ENCODE assay signal across 4 cellular contexts in genomic region chr10:69251417-69251816, GRCh38. TPM values are rescaled to one million over a fixed set of nuclear protein-coding genes. Genes with fewer than 3 reads are reported as not detected.
"Had no signal": no experiment of that assay in that cellular context is flagged by ENCODE, and none has a peak within 500 bp of the region (broad histone marks: within the 10 kb centered on the region; RNA-seq: fewer than 3 reads in every experiment).

No MANE protein-coding gene starts in this region.

RNA-seq across cellular contexts. Expression of gene HKDC1, which starts 31.3 kb away (rescaled TPM):
- total RNA-seq: left ventricle myocardium inferior, left ventricle myocardium superior, lung microvascular endothelial cell, mesothelial cell of epicardium had no signal
